18 cellular contexts compared by ENCODE assay signal in genomic region chr6:12030993-12031550, GRCh38. TPM values are rescaled to one million over a fixed set of nuclear protein-coding genes. Genes with fewer than 3 reads are reported as not detected.
DNase-seq lines count a peak whose midpoint lies in the region; ATAC-seq, FAIRE-seq and TF ChIP-seq lines count a peak whose summit lies in the region.
"Had no signal": no experiment of that assay in that cellular context is flagged by ENCODE, and none has a peak within 500 bp of the region (broad histone marks: within the 10 kb centered on the region; RNA-seq: fewer than 3 reads in every experiment).

No MANE protein-coding gene starts in this region.

- no peaks in the 10 kb centered on the region for H3K9me1 ChIP-seq in keratinocyte (ENCODE audit: control insufficient read depth, extremely low read depth, insufficient read depth, low read length)

- H3K9me3 ChIP-seq in keratinocyte (ENCODE audit: control insufficient read depth, low read depth, low read length) = no peaks in the 10 kb centered on the region
- H3K9me3 ChIP-seq: uterus had no signal

- H3K4me1 Mint-ChIP-seq in WTC11 (peaks cover 45% of the 10 kb centered on the region), type B pancreatic cell (ENCODE audit: unreplicated experiment) (peaks cover 20% of the 10 kb centered on the region)

- H3K79me2 ChIP-seq in keratinocyte (ENCODE audit: control insufficient read depth, insufficient read depth, low read length) = peaks cover 76% of the 10 kb centered on the region

- H3K4me2 ChIP-seq in keratinocyte (ENCODE audit: control insufficient read depth, extremely low read depth, insufficient read depth, low read depth, low read length) = peak overlapping the region; percentile 41

- dilution Hi-C loops in keratinocyte (cut with MboI; ENCODE audit: extremely low pct_ligation_motif_present, low sequenced_read_pairs) = no loop called here

- H3K36me3 ChIP-seq in keratinocyte (ENCODE audit: control insufficient read depth in 2 of 2, extremely low read depth in 1 of 2, insufficient read depth in 2 of 2, low read length in 2 of 2) = peaks cover 1 to 3% of the 10 kb centered on the region in 2 experiments
- H3K36me3 ChIP-seq: uterus had no signal

- H3K9me3 Mint-ChIP-seq in WTC11 (peaks cover 5% of the 10 kb centered on the region), type B pancreatic cell (peaks cover 14% of the 10 kb centered on the region)

- peak; percentile 51 for DNase-seq in GM12865 (ENCODE audit: low read depth)
- DNase-seq in WTC11 (ENCODE audit: low spot score) = no peak
- no peak for DNase-seq in keratinocyte (ENCODE audit: low read depth, low spot score)
- no peak for DNase-seq in SIG-M5 (lab: John Stamatoyannopoulos, UW)
- no peak for DNase-seq in type B pancreatic cell (ENCODE audit: extremely low spot score, unreplicated experiment)
- DNase-seq: AML-193, left cardiac atrium, MM.1S, NCI-H2081 treated with DMSO at 0.1 percent for 48 hours, NCI-H526, posterior cingulate gyrus, spleen, stomach, uterus had no signal

- peaks cover 17% of the 10 kb centered on the region for H3K36me3 Mint-ChIP-seq in WTC11
- H3K36me3 Mint-ChIP-seq in type B pancreatic cell = peaks cover 53% of the 10 kb centered on the region

- H3K27ac Mint-ChIP-seq in WTC11 (peak overlapping the region; percentile 69), type B pancreatic cell (no peak overlapping the region)
- H3K27ac Mint-ChIP-seq: dendritic cell treated with granulocyte-macrophage colony-stimulating factor and Interleukin-4, amounts not matched to agents 40 ng/mL and 50 ng/mL, for 4 days had no signal

- no peaks in the 10 kb centered on the region for H3K27me3 ChIP-seq in keratinocyte (ENCODE audit: control insufficient read depth, extremely low read depth, insufficient read depth, low read length)
- H3K27me3 ChIP-seq: spleen, stomach, uterus had no signal

- no peak overlapping the region for H2AFZ ChIP-seq in keratinocyte (ENCODE audit: control insufficient read depth, low read length)

- peaks cover 35% of the 10 kb centered on the region for H3K4me1 ChIP-seq in keratinocyte (ENCODE audit: control insufficient read depth, extremely low read depth, insufficient read depth, low read length)

- CTCF ChIA-PET in WTC11 (lab: Charles Lee) = no interaction called here

- H3K4me3 Mint-ChIP-seq in WTC11 (no peak overlapping the region), type B pancreatic cell (no peak overlapping the region)
- H3K4me3 Mint-ChIP-seq: dendritic cell treated with granulocyte-macrophage colony-stimulating factor and Interleukin-4, amounts not matched to agents 40 ng/mL and 50 ng/mL, for 4 days had no signal

- H3K4me3 ChIP-seq in GM12865 (ENCODE audit: low read depth, low read length) (no peak overlapping the region), keratinocyte (ENCODE audit: control insufficient read depth in 2 of 3, extremely low read depth in 1 of 3, insufficient read depth in 2 of 3, low read depth in 1 of 3, low read length in 3 of 3) (no peak overlapping the region)
- H3K4me3 ChIP-seq: spleen, stomach, uterus had no signal

- H3K9ac ChIP-seq in keratinocyte (ENCODE audit: control insufficient read depth, extremely low read depth, insufficient read depth, low read length) = peak overlapping the region; percentile 36

- TF ChIP-seq CTCF in GM12865 (IDR thresholded peaks at IDR 0.05; ENCODE audit: insufficient read depth, low read depth, low read length, missing control alignments) (no peak), WTC11 (IDR thresholded peaks at IDR 0.05) (no peak), keratinocyte (optimal IDR thresholded peaks at IDR 0.05 in 1 of 3, IDR thresholded peaks at IDR 0.05 in 1 of 3, conservative IDR thresholded peaks at IDR 0.05 in 1 of 3; ENCODE audit: extremely low read depth in 1 of 3, insufficient read depth in 2 of 3, low read length in 3 of 3) (no peak), type B pancreatic cell (conservative IDR thresholded peaks at IDR 0.05) (no peak)

- POLR2A ChIA-PET in WTC11 (lab: Charles Lee) = no interaction called here

- H3K27me3 Mint-ChIP-seq in WTC11 (ENCODE audit: low read depth) = no peaks in the 10 kb centered on the region
- no peaks in the 10 kb centered on the region for H3K27me3 Mint-ChIP-seq in type B pancreatic cell
- H3K27me3 Mint-ChIP-seq: dendritic cell treated with granulocyte-macrophage colony-stimulating factor and Interleukin-4, amounts not matched to agents 40 ng/mL and 50 ng/mL, for 4 days had no signal

- H3K27ac ChIP-seq in keratinocyte (ENCODE audit: control insufficient read depth, insufficient read depth, low read length) = peak overlapping the region; percentile 10
- H3K27ac ChIP-seq: spleen, stomach, uterus had no signal

- peak; percentile 51 for ATAC-seq in GM19372 (IDR thresholded peaks at IDR 0.05; ENCODE audit: low read depth, unreplicated experiment)
- ATAC-seq in WTC11 = no peak; the same call in 1 of the 2 replicates
- no peak for ATAC-seq in HG03442 (IDR thresholded peaks at IDR 0.05; ENCODE audit: unreplicated experiment)
- ATAC-seq in GM19328 (IDR thresholded peaks at IDR 0.05; ENCODE audit: unreplicated experiment) = no peak
- ATAC-seq: left cardiac atrium had no signal

- no peaks in the 10 kb centered on the region for H4K20me1 ChIP-seq in keratinocyte (ENCODE audit: control insufficient read depth, extremely low read depth, insufficient read depth, low read length)

- peak; percentile 58 for FAIRE-seq in keratinocyte (lab: Jason Lieb, UNC)

TF ChIP-seq in WTC11, 78 proteins besides CTCF, POLR2A, EP300 and RAD21:
- no peak for TF ChIP-seq E2F4 (CRISPR knock-in tag; IDR thresholded peaks at IDR 0.05; ENCODE audit: borderline replicate concordance, low read depth)
- TF ChIP-seq IRF2 (CRISPR knock-in tag; IDR thresholded peaks at IDR 0.05; ENCODE audit: borderline replicate concordance, low read depth) = no peak
- TF ChIP-seq E2F1 (CRISPR knock-in tag; IDR thresholded peaks at IDR 0.05) = no peak
- TF ChIP-seq ZNF138 (CRISPR knock-in tag; conservative IDR thresholded peaks at IDR 0.05) = no peak
- no peak for TF ChIP-seq PREB (CRISPR knock-in tag; IDR thresholded peaks at IDR 0.05; ENCODE audit: borderline replicate concordance)
- no peak for TF ChIP-seq FOXK1 (CRISPR knock-in tag; IDR thresholded peaks at IDR 0.05)
- TF ChIP-seq MLX (CRISPR knock-in tag; IDR thresholded peaks at IDR 0.05) = no peak
- no peak for TF ChIP-seq TCF7 (CRISPR knock-in tag; IDR thresholded peaks at IDR 0.05; ENCODE audit: low read depth)

RNA-seq across cellular contexts. Expression of gene HIVEP1, which starts 19.0 kb away (rescaled TPM):
- 19.9 to 24.3 TPM (median 20.9 TPM) in 3 replicates for total RNA-seq in WTC11 (2021)
- 13.7 to 18.9 TPM (median 18.8 TPM) in 3 replicates for polyA plus RNA-seq in keratinocyte
- polyA plus RNA-seq in keratinocyte (2011; ENCODE audit: low read depth) = 27.1 TPM
- polyA plus RNA-seq in keratinocyte (2011; cell fraction: cytosol; rRNA removed) = 10.4 and 13.9 TPM in 2 replicates
- 38.9 and 42.7 TPM in 2 replicates for polyA plus RNA-seq in keratinocyte (2011; cell fraction: nucleus; rRNA removed)
- polyA plus RNA-seq in keratinocyte (2012; ENCODE audit: low replicate concordance) = 11.4 and 16.2 TPM in 2 replicates
- 30.9 to 53.7 TPM (median 48.9 TPM) in 3 replicates for polyA minus RNA-seq in keratinocyte
- 17.1 TPM for polyA minus RNA-seq in keratinocyte (2011; cell fraction: cytosol; rRNA and poly(A)+ RNA removed)
- polyA minus RNA-seq in keratinocyte (2011; cell fraction: nucleus; rRNA and poly(A)+ RNA removed) = 47.5 and 78.3 TPM in 2 replicates
- total RNA-seq in type B pancreatic cell (ENCODE audit: low replicate concordance) = 37.4 and 52.3 TPM in 2 replicates
